ENCODE assay signal across 1 cellular context in genomic region chr17:82034371-82035011, GRCh38.
A peak's percentile ranks its signal among the peaks of the same experiment; 100 is the strongest.
TF ChIP-seq lines count a peak whose summit lies in the region.

No MANE protein-coding gene starts in this region.

TF ChIP-seq in HEK293, 187 proteins besides CTCF, POLR2A, EP300 and RAD21 (continued from another document and continues in another):
- no peak for TF ChIP-seq ZNF449 (tag by site-specific recombination; IDR thresholded peaks at IDR 0.05)
- peak; percentile 27; the same call in 1 of the 2 replicates for TF ChIP-seq SP7 (tag by site-specific recombination; IDR thresholded peaks at IDR 0.05)
- no peak for TF ChIP-seq KLF8 (tag by site-specific recombination; IDR thresholded peaks at IDR 0.05)
- TF ChIP-seq ZNF324 (tag by site-specific recombination; IDR thresholded peaks at IDR 0.05): no peak
- no peak for TF ChIP-seq ZNF518A (tag by site-specific recombination; conservative IDR thresholded peaks at IDR 0.05; ENCODE audit: low read depth)
- TF ChIP-seq SETDB1 (IDR thresholded peaks at IDR 0.05; ENCODE audit: insufficient read length, low read length): no peak
- no peak for TF ChIP-seq ZNF398 (tag by site-specific recombination; IDR thresholded peaks at IDR 0.05)
- no peak for TF ChIP-seq KLF7 (tag by site-specific recombination; IDR thresholded peaks at IDR 0.05; ENCODE audit: borderline replicate concordance)
- no peak for TF ChIP-seq ZNF530 (tag by site-specific recombination; IDR thresholded peaks at IDR 0.05; ENCODE audit: low read depth)
- TF ChIP-seq, protein P1, sequence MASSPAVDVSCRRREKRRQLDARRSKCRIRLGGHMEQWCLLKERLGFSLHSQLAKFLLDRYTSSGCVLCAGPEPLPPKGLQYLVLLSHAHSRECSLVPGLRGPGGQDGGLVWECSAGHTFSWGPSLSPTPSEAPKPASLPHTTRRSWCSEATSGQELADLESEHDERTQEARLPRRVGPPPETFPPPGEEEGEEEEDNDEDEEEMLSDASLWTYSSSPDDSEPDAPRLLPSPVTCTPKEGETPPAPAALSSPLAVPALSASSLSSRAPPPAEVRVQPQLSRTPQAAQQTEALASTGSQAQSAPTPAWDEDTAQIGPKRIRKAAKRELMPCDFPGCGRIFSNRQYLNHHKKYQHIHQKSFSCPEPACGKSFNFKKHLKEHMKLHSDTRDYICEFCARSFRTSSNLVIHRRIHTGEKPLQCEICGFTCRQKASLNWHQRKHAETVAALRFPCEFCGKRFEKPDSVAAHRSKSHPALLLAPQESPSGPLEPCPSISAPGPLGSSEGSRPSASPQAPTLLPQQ (tag by site-specific recombination; IDR thresholded peaks at IDR 0.05): peak; percentile 80
- no peak for TF ChIP-seq ZNF785 (tag by site-specific recombination; IDR thresholded peaks at IDR 0.05)
- TF ChIP-seq ZNF596 (tag by site-specific recombination; IDR thresholded peaks at IDR 0.05): no peak
- TF ChIP-seq ZNF670 (tag by site-specific recombination; IDR thresholded peaks at IDR 0.05; ENCODE audit: low read depth): no peak
- TF ChIP-seq ZBTB6 (tag by site-specific recombination; IDR thresholded peaks at IDR 0.05): no peak
- no peak for TF ChIP-seq EGR2 (tag by site-specific recombination; IDR thresholded peaks at IDR 0.05; ENCODE audit: low read depth)
- TF ChIP-seq, protein P2, sequence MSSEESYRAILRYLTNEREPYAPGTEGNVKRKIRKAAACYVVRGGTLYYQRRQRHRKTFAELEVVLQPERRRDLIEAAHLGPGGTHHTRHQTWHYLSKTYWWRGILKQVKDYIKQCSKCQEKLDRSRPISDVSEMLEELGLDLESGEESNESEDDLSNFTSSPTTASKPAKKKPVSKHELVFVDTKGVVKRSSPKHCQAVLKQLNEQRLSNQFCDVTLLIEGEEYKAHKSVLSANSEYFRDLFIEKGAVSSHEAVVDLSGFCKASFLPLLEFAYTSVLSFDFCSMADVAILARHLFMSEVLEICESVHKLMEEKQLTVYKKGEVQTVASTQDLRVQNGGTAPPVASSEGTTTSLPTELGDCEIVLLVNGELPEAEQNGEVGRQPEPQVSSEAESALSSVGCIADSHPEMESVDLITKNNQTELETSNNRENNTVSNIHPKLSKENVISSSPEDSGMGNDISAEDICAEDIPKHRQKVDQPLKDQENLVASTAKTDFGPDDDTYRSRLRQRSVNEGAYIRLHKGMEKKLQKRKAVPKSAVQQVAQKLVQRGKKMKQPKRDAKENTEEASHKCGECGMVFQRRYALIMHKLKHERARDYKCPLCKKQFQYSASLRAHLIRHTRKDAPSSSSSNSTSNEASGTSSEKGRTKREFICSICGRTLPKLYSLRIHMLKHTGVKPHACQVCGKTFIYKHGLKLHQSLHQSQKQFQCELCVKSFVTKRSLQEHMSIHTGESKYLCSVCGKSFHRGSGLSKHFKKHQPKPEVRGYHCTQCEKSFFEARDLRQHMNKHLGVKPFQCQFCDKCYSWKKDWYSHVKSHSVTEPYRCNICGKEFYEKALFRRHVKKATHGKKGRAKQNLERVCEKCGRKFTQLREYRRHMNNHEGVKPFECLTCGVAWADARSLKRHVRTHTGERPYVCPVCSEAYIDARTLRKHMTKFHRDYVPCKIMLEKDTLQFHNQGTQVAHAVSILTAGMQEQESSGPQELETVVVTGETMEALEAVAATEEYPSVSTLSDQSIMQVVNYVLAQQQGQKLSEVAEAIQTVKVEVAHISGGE (tag by site-specific recombination; conservative IDR thresholded peaks at IDR 0.05; ENCODE audit: low read depth): no peak
- TF ChIP-seq, protein P3, sequence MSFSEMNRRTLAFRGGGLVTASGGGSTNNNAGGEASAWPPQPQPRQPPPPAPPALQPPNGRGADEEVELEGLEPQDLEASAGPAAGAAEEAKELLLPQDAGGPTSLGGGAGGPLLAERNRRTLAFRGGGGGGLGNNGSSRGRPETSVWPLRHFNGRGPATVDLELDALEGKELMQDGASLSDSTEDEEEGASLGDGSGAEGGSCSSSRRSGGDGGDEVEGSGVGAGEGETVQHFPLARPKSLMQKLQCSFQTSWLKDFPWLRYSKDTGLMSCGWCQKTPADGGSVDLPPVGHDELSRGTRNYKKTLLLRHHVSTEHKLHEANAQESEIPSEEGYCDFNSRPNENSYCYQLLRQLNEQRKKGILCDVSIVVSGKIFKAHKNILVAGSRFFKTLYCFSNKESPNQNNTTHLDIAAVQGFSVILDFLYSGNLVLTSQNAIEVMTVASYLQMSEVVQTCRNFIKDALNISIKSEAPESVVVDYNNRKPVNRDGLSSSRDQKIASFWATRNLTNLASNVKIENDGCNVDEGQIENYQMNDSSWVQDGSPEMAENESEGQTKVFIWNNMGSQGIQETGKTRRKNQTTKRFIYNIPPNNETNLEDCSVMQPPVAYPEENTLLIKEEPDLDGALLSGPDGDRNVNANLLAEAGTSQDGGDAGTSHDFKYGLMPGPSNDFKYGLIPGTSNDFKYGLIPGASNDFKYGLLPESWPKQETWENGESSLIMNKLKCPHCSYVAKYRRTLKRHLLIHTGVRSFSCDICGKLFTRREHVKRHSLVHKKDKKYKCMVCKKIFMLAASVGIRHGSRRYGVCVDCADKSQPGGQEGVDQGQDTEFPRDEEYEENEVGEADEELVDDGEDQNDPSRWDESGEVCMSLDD (tag by site-specific recombination; IDR thresholded peaks at IDR 0.05): no peak
- no peak for TF ChIP-seq OSR2 (tag by site-specific recombination; IDR thresholded peaks at IDR 0.05)
- peak; percentile 87 for TF ChIP-seq ZNF600 (tag by site-specific recombination; IDR thresholded peaks at IDR 0.05)
- TF ChIP-seq GLIS2 (tag by site-specific recombination; IDR thresholded peaks at IDR 0.05): 0 out of 2 replicates have a peak, but pooled peaks have one; percentile 14
- TF ChIP-seq HOXA7 (CRISPR knock-in tag; IDR thresholded peaks at IDR 0.05; ENCODE audit: borderline replicate concordance): no peak
- peak; percentile 64 for TF ChIP-seq PATZ1 (tag by site-specific recombination; IDR thresholded peaks at IDR 0.05)
- peak; percentile 77 for TF ChIP-seq GLIS1 (tag by site-specific recombination; IDR thresholded peaks at IDR 0.05)
- no peak for TF ChIP-seq ZSCAN4 (tag by site-specific recombination; IDR thresholded peaks at IDR 0.05)
- peak; percentile 84 for TF ChIP-seq ZIC2 (tag by site-specific recombination; IDR thresholded peaks at IDR 0.05)
- 0 out of 2 replicates have a peak, but pooled peaks have one; percentile 34 for TF ChIP-seq TCF7L2 (IDR thresholded peaks at IDR 0.05; ENCODE audit: borderline replicate concordance, low read depth, low read length)
- peak; percentile 74; the same call in 1 of the 2 replicates for TF ChIP-seq ZFP69B (tag by site-specific recombination; IDR thresholded peaks at IDR 0.05)
- peak; percentile 93 for TF ChIP-seq SP2 (tag by site-specific recombination; IDR thresholded peaks at IDR 0.05)
- TF ChIP-seq, protein P4, sequence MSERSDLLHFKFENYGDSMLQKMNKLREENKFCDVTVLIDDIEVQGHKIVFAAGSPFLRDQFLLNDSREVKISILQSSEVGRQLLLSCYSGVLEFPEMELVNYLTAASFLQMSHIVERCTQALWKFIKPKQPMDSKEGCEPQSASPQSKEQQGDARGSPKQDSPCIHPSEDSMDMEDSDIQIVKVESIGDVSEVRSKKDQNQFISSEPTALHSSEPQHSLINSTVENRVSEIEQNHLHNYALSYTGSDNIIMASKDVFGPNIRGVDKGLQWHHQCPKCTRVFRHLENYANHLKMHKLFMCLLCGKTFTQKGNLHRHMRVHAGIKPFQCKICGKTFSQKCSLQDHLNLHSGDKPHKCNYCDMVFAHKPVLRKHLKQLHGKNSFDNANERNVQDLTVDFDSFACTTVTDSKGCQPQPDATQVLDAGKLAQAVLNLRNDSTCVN (tag by site-specific recombination; optimal IDR thresholded peaks at IDR 0.05): peak; percentile 18
- no peak for TF ChIP-seq ZNF777 (tag by site-specific recombination; IDR thresholded peaks at IDR 0.05; ENCODE audit: borderline replicate concordance)
- no peak for TF ChIP-seq ZNF626 (tag by site-specific recombination; IDR thresholded peaks at IDR 0.05)
- no peak for TF ChIP-seq ZNF658 (tag by site-specific recombination; IDR thresholded peaks at IDR 0.05)
